20 cellular contexts compared by ENCODE assay signal in genomic region chr1:150997126-150997872, GRCh38. TPM values are rescaled to one million over a fixed set of nuclear protein-coding genes. Genes with fewer than 3 reads are reported as not detected.
"Had no signal": no experiment of that assay in that cellular context is flagged by ENCODE, and none has a peak within 500 bp of the region (broad histone marks: within the 10 kb centered on the region; RNA-seq: fewer than 3 reads in every experiment).

No MANE protein-coding gene starts in this region.

- DNase-seq: activated CD4-positive, alpha-beta T cell treated with anti-CD3 and anti-CD28 coated beads, Interleukin-2, amount 10 ng/mL, durations not matched to agents 24 days and 14 days; activated CD8-positive, alpha-beta T cell treated with anti-CD3 and anti-CD28 coated beads for 36 hours; activated naive CD4-positive, alpha-beta T cell treated with anti-CD3 and anti-CD28 coated beads for 36 hours; activated T-cell treated with anti-CD3 and anti-CD28 coated beads, Interleukin-2, amount 50 U/mL, for 1 hour; adrenal gland; erythroblast; hypothalamus; mammary epithelial cell; midbrain; psoas muscle; right cardiac atrium; stimulated activated CD4-positive, alpha-beta T cell treated with anti-CD3 and anti-CD28 coated beads, Interleukin-15, amount 100 ng/mL, for 24 hours; stimulated activated CD4-positive, alpha-beta T cell treated with anti-CD3 and anti-CD28 coated beads, Interleukin-2, amount 100 ng/mL, for 48 hours; T1000 had no signal

- H3K9me3 ChIP-seq: adrenal gland, left lung, psoas muscle, thoracic aorta had no signal

- H3K4me3 Mint-ChIP-seq: activated CD4-positive, alpha-beta T cell treated with anti-CD3 and anti-CD28 coated beads, Interleukin-2, amount 10 ng/mL, durations not matched to agents 24 days and 14 days; activated CD8-positive, alpha-beta T cell treated with anti-CD3 and anti-CD28 coated beads for 36 hours; activated naive CD4-positive, alpha-beta T cell treated with anti-CD3 and anti-CD28 coated beads for 36 hours; neural crest cell had no signal

- H3K27ac ChIP-seq: left lung, skin epidermis, thoracic aorta had no signal

- H3K27me3 Mint-ChIP-seq: activated CD4-positive, alpha-beta T cell treated with anti-CD3 and anti-CD28 coated beads, Interleukin-2, amount 10 ng/mL, durations not matched to agents 24 days and 14 days; activated CD8-positive, alpha-beta T cell treated with anti-CD3 and anti-CD28 coated beads for 36 hours had no signal

- H3K27ac Mint-ChIP-seq: activated CD4-positive, alpha-beta T cell treated with anti-CD3 and anti-CD28 coated beads, Interleukin-2, amount 10 ng/mL, durations not matched to agents 24 days and 14 days; activated CD8-positive, alpha-beta T cell treated with anti-CD3 and anti-CD28 coated beads for 36 hours; activated naive CD4-positive, alpha-beta T cell treated with anti-CD3 and anti-CD28 coated beads for 36 hours had no signal

- H3K27me3 ChIP-seq: adrenal gland, left lung had no signal

- ATAC-seq: activated CD8-positive, alpha-beta T cell treated with anti-CD3 and anti-CD28 coated beads for 36 hours; left lung; psoas muscle; right cardiac atrium had no signal

- H3K4me3 ChIP-seq: adrenal gland, left lung, psoas muscle, skin epidermis, thoracic aorta had no signal

- H3K9me3 Mint-ChIP-seq: activated CD4-positive, alpha-beta T cell treated with anti-CD3 and anti-CD28 coated beads, Interleukin-2, amount 10 ng/mL, durations not matched to agents 24 days and 14 days; activated CD8-positive, alpha-beta T cell treated with anti-CD3 and anti-CD28 coated beads for 36 hours; activated naive CD4-positive, alpha-beta T cell treated with anti-CD3 and anti-CD28 coated beads for 36 hours; neural crest cell had no signal

RNA-seq across cellular contexts. Expression of gene ANXA9, which starts 15.2 kb away (rescaled TPM):
- total RNA-seq: activated naive CD4-positive, alpha-beta T cell treated with anti-CD3 and anti-CD28 coated beads for 36 hours; myocyte; neural crest cell; osteocyte; psoas muscle; thoracic aorta had no signal
